ENCODE assay signal across 21 cellular contexts in genomic region chr4:120731561-120731960, GRCh38.
A peak's percentile ranks its signal among the peaks of the same experiment; 100 is the strongest.
DNase-seq lines count a peak whose midpoint lies in the region; ATAC-seq and TF ChIP-seq lines count a peak whose summit lies in the region.
"Had no signal": no experiment of that assay in that cellular context is flagged by ENCODE, and none has a peak within 500 bp of the region (broad histone marks: within the 10 kb centered on the region; RNA-seq: fewer than 3 reads in every experiment).

No MANE protein-coding gene starts in this region.

- DNase-seq in AG10803 (ENCODE audit: low read depth): peak; percentile 84
- peak; percentile 35 for DNase-seq in HK-2 (ENCODE audit: unreplicated experiment)
- DNase-seq in epithelial cell of proximal tubule (ENCODE audit: low read depth): peak; percentile 50
- DNase-seq in mesendoderm: peak; percentile 86
- DNase-seq in NCI-H2171 (lab: John Stamatoyannopoulos, UW): no peak
- no peak for DNase-seq in stimulated activated CD4-positive, alpha-beta T cell treated with anti-CD3 and anti-CD28 coated beads, Interleukin-1b, Interleukin-23, amount 100 ng/mL, for 48 hours
- no peak for DNase-seq in NCI-H1417 (lab: John Stamatoyannopoulos, UW)
- no peak for DNase-seq in body of pancreas
- DNase-seq: activated CD4-positive, alpha-beta T cell treated with anti-CD3 and anti-CD28 coated beads for 1 hour; AML-193; effector memory CD8-positive, alpha-beta T cell; left ventricle myocardium inferior; NCI-H1092 treated with DMSO at 0.1 percent for 48 hours; NCI-H2107; NCI-H774; nucleus accumbens; PC-9; right lobe of liver; SK-N-SH; T-helper 9 cell; transverse colon had no signal

- H3K4me2 ChIP-seq in mesendoderm (ENCODE audit: low read length): no peak overlapping the region
- H3K4me2 ChIP-seq: PC-9, SK-N-SH had no signal

- no peaks in the 10 kb centered on the region for H3K4me1 ChIP-seq in mesendoderm (ENCODE audit: control insufficient read depth, low read depth, low read length)
- no peaks in the 10 kb centered on the region for H3K4me1 ChIP-seq in body of pancreas
- H3K4me1 ChIP-seq: right lobe of liver had no signal

- H3K4me3 ChIP-seq in AG10803 (ENCODE audit: low read length) (no peak overlapping the region), epithelial cell of proximal tubule (ENCODE audit: low read depth, low read length) (no peak overlapping the region), mesendoderm (ENCODE audit: low read length) (no peak overlapping the region), body of pancreas (no peak overlapping the region)
- H3K4me3 ChIP-seq: left ventricle myocardium inferior, PC-9, right lobe of liver, transverse colon had no signal

- H3K79me1 ChIP-seq in mesendoderm (ENCODE audit: low read length): no peaks in the 10 kb centered on the region

- H3K4ac ChIP-seq in mesendoderm (ENCODE audit: low read depth, low read length): no peak overlapping the region

- no peak overlapping the region for H2BK120ac ChIP-seq in mesendoderm (ENCODE audit: low read depth, low read length)

- H3K36me3 ChIP-seq in mesendoderm (ENCODE audit: control insufficient read depth, insufficient read depth, low read length) (no peaks in the 10 kb centered on the region), body of pancreas (replicated peaks in 1 of 2; ENCODE audit: insufficient read depth in 1 of 2, low read depth in 2 of 2) (peaks cover 0 to 3% of the 10 kb centered on the region in 2 donors)
- H3K36me3 ChIP-seq: left ventricle myocardium inferior, right lobe of liver, transverse colon had no signal

- no peak overlapping the region for H4K8ac ChIP-seq in mesendoderm (ENCODE audit: low read depth, low read length)

- H3K27me3 ChIP-seq in mesendoderm (ENCODE audit: insufficient read depth, low read length, poor library complexity) (no peaks in the 10 kb centered on the region), body of pancreas (no peaks in the 10 kb centered on the region)
- H3K27me3 ChIP-seq: right lobe of liver, transverse colon had no signal

- H3K23ac ChIP-seq in mesendoderm (ENCODE audit: low read length): no peak overlapping the region

- no peak overlapping the region for H2BK5ac ChIP-seq in mesendoderm (ENCODE audit: low read length)

- no peak for ATAC-seq in body of pancreas
- ATAC-seq: effector memory CD8-positive, alpha-beta T cell; right lobe of liver had no signal

- no peak overlapping the region for H2AK5ac ChIP-seq in mesendoderm (ENCODE audit: low read length)

- H3K56ac ChIP-seq in mesendoderm (ENCODE audit: low read length): no peak overlapping the region

- no peaks in the 10 kb centered on the region for H3K79me2 ChIP-seq in mesendoderm (ENCODE audit: control insufficient read depth, insufficient read depth, low read length)

- no CpG with 5 or more reads among the region's 3 CpGs for WGBS in mesendoderm (ENCODE audit: extremely low coverage, insufficient coverage, low lambda C conversion rate)
- 86 to 96% methylated on average over 3 of the region's 3 CpGs for WGBS in body of pancreas, 2 donors

- no peaks in the 10 kb centered on the region for H3K9me3 ChIP-seq in body of pancreas
- H3K9me3 ChIP-seq: left ventricle myocardium inferior, right lobe of liver, SK-N-SH, transverse colon had no signal

- H3K27ac ChIP-seq in mesendoderm (ENCODE audit: low read depth, low read length) (no peak overlapping the region), body of pancreas (no peak overlapping the region)
- H3K27ac ChIP-seq: left ventricle myocardium inferior, PC-9, right lobe of liver, transverse colon had no signal

- intact Hi-C loops in body of pancreas (cut with DNase I): no loop called here

- H3K9ac ChIP-seq in mesendoderm (ENCODE audit: low read length): no peak overlapping the region
- H3K9ac ChIP-seq: SK-N-SH had no signal

- no peak overlapping the region for H4K5ac ChIP-seq in mesendoderm (ENCODE audit: low read length)

- no peak for TF ChIP-seq CTCF in AG10803 (conservative IDR thresholded peaks at IDR 0.05; ENCODE audit: low read length)
- TF ChIP-seq CTCF in epithelial cell of proximal tubule (conservative IDR thresholded peaks at IDR 0.05; ENCODE audit: low read depth, low read length): no peak
- no peak for TF ChIP-seq CTCF in body of pancreas (IDR thresholded peaks at IDR 0.05)

- no peak overlapping the region for H2BK15ac ChIP-seq in mesendoderm (replicated peaks; ENCODE audit: low read depth)

- no peak for TF ChIP-seq POLR2A in body of pancreas (IDR thresholded peaks at IDR 0.05)

- H3K18ac ChIP-seq in mesendoderm (ENCODE audit: low read length): no peak overlapping the region

Comparison
In these comparisons a context has a peak if more than half of its experiments do, and no peak if none do; other contexts are left out.
1. DNase-seq: peak in AG10803 (single experiment), HK-2 (single experiment), epithelial cell of proximal tubule (single experiment) and mesendoderm (single experiment); none in NCI-H2171 (single experiment), stimulated activated CD4-positive, alpha-beta T cell treated with anti-CD3 and anti-CD28 coated beads, Interleukin-1b, Interleukin-23, amount 100 ng/mL, for 48 hours (single experiment), NCI-H1417 (0 of 3) and body of pancreas (0 of 4).